In genomic region chr18:31042068-31042390, GRCh38 we compare ENCODE assay signal across 9 cellular contexts. TPM values are rescaled to one million over a fixed set of nuclear protein-coding genes. Genes with fewer than 3 reads are reported as not detected.
DNase-seq lines count a peak whose midpoint lies in the region; ATAC-seq and TF ChIP-seq lines count a peak whose summit lies in the region.
"Had no signal": no experiment of that assay in that cellular context is flagged by ENCODE, and none has a peak within 500 bp of the region (broad histone marks: within the 10 kb centered on the region; RNA-seq: fewer than 3 reads in every experiment).

No MANE protein-coding gene starts in this region.

- peak overlapping the region; percentile 89 for H3K4me2 ChIP-seq in smooth muscle cell

- H3K27ac Mint-ChIP-seq in natural killer cell treated with Interleukin-12 subunit alpha and Interleukin-12 subunit beta and Interleukin-15 and Interleukin-18, amount 100 ng/mL, for 72 hours, result no peak overlapping the region
- H3K27ac Mint-ChIP-seq: IgD-negative memory B cell had no signal

- peaks cover 20 to 21% of the 10 kb centered on the region in 2 donors for H3K27me3 Mint-ChIP-seq in natural killer cell treated with Interleukin-12 subunit alpha and Interleukin-12 subunit beta and Interleukin-15 and Interleukin-18, amount 100 ng/mL, for 72 hours

- H3F3A ChIP-seq in smooth muscle cell (ENCODE audit: low read depth), result no peaks in the 10 kb centered on the region

- H4K20me1 ChIP-seq in smooth muscle cell (ENCODE audit: low read depth), result no peaks in the 10 kb centered on the region

- TF ChIP-seq CTCF in LNCaP clone FGC (IDR thresholded peaks at IDR 0.05; ENCODE audit: control insufficient read depth, extremely low read depth, insufficient read depth), result no peak
- TF ChIP-seq CTCF in choroid plexus epithelial cell (conservative IDR thresholded peaks at IDR 0.05; ENCODE audit: low read depth, low read length), result no peak
- TF ChIP-seq CTCF in kidney epithelial cell (IDR thresholded peaks at IDR 0.05; ENCODE audit: insufficient read depth, low read length, poor library complexity, severe bottlenecking), result no peak
- no peak for TF ChIP-seq CTCF in smooth muscle cell (IDR thresholded peaks at IDR 0.05; ENCODE audit: borderline replicate concordance, insufficient read depth, poor library complexity, severe bottlenecking)

- H3K4me1 ChIP-seq in smooth muscle cell (ENCODE audit: low read depth), result peaks cover 9% of the 10 kb centered on the region

- peaks cover 34% of the 10 kb centered on the region for H3K27me3 ChIP-seq in kidney epithelial cell (ENCODE audit: control insufficient read depth, insufficient read depth, low read length)
- peaks cover 50% of the 10 kb centered on the region for H3K27me3 ChIP-seq in smooth muscle cell (ENCODE audit: low read depth)

- peaks cover 7% of the 10 kb centered on the region for H3K36me3 Mint-ChIP-seq in natural killer cell treated with Interleukin-12 subunit alpha and Interleukin-12 subunit beta and Interleukin-15 and Interleukin-18, amount 100 ng/mL, for 72 hours

- no peaks in the 10 kb centered on the region for H3K36me3 ChIP-seq in kidney epithelial cell (ENCODE audit: control insufficient read depth, insufficient read depth, low read length)
- H3K36me3 ChIP-seq in smooth muscle cell (ENCODE audit: low read depth), result no peaks in the 10 kb centered on the region

- no peak for ATAC-seq in natural killer cell treated with Interleukin-12 subunit alpha and Interleukin-12 subunit beta and Interleukin-15 and Interleukin-18, amount 100 ng/mL, for 72 hours

- H3K4me3 Mint-ChIP-seq in natural killer cell treated with Interleukin-12 subunit alpha and Interleukin-12 subunit beta and Interleukin-15 and Interleukin-18, amount 100 ng/mL, for 72 hours, result no peak overlapping the region
- H3K4me3 Mint-ChIP-seq: IgD-negative memory B cell had no signal

- peaks cover 13% of the 10 kb centered on the region for H3K9me3 Mint-ChIP-seq in natural killer cell treated with Interleukin-12 subunit alpha and Interleukin-12 subunit beta and Interleukin-15 and Interleukin-18, amount 100 ng/mL, for 72 hours

- no peak overlapping the region for H3K27ac ChIP-seq in smooth muscle cell (ENCODE audit: low read depth)

- DNase-seq in LNCaP clone FGC (ENCODE audit: low read depth) (no peak), choroid plexus epithelial cell (ENCODE audit: low read depth) (no peak), kidney epithelial cell (ENCODE audit: low read depth) (no peak), smooth muscle cell (lab: John Stamatoyannopoulos, UW; ENCODE audit: unreplicated experiment) (no peak), MV-4-11 (lab: John Stamatoyannopoulos, UW) (no peak), HuH-7.5 (ENCODE audit: low spot score) (no peak), SHP77 treated with DMSO at 0.1 percent for 48 hours (lab: John Stamatoyannopoulos, UW) (no peak)
- DNase-seq in natural killer cell treated with Interleukin-12 subunit alpha and Interleukin-12 subunit beta and Interleukin-15 and Interleukin-18, amount 100 ng/mL, for 72 hours (ENCODE audit: low spot score), result no peak

- H3K4me3 ChIP-seq in LNCaP clone FGC (ENCODE audit: low read depth, low read length) (peak overlapping the region; percentile 37), choroid plexus epithelial cell (ENCODE audit: low read depth, low read length) (peak overlapping the region; percentile 35), kidney epithelial cell (ENCODE audit: low read depth, low read length) (peak overlapping the region; percentile 40), smooth muscle cell (peak overlapping the region; percentile 59)

- peak overlapping the region; percentile 86 for H2AFZ ChIP-seq in smooth muscle cell (ENCODE audit: low read depth)

- H3K79me2 ChIP-seq in smooth muscle cell (ENCODE audit: low read depth), result peaks cover 8% of the 10 kb centered on the region

- H3K9ac ChIP-seq in smooth muscle cell (ENCODE audit: low read depth), result peak overlapping the region; percentile 21

- no peaks in the 10 kb centered on the region for H3K9me3 ChIP-seq in smooth muscle cell (replicated peaks; ENCODE audit: low read depth)

- H3K4me1 Mint-ChIP-seq in natural killer cell treated with Interleukin-12 subunit alpha and Interleukin-12 subunit beta and Interleukin-15 and Interleukin-18, amount 100 ng/mL, for 72 hours (ENCODE audit: low read depth in 2 of 2), result no peaks in the 10 kb centered on the region
- H3K4me1 Mint-ChIP-seq: IgD-negative memory B cell had no signal

- WGBS in smooth muscle cell (ENCODE audit: low lambda C conversion rate), result 6% methylated on average over 16 of the region's 16 CpGs

RNA-seq across cellular contexts. Expression of gene DSC3, which starts 0.5 kb away (rescaled TPM):
- total RNA-seq in kidney epithelial cell (3.3 and 3.4 TPM in 2 replicates), smooth muscle cell (36.7 and 43.7 TPM in 2 replicates)
- 3.3 and 9.7 TPM in 2 replicates for polyA plus RNA-seq in smooth muscle cell
- total RNA-seq in natural killer cell treated with Interleukin-12 subunit alpha and Interleukin-12 subunit beta and Interleukin-15 and Interleukin-18, amount 100 ng/mL, for 72 hours, result not detected
- polyA plus RNA-seq: IgD-negative memory B cell had no signal
